In genomic region chr19:34310494-34310981, GRCh38 we compare ENCODE assay signal across 8 cellular contexts. TPM values are rescaled to one million over a fixed set of nuclear protein-coding genes. Genes with fewer than 3 reads are reported as not detected.
DNase-seq lines count a peak whose midpoint lies in the region; ATAC-seq and TF ChIP-seq lines count a peak whose summit lies in the region.

No MANE protein-coding gene starts in this region.

- H2BK5ac ChIP-seq in trophoblast cell (ENCODE audit: low read depth, low read length, poor library complexity) = no peak overlapping the region

- peak overlapping the region in 3 of 5 experiments; percentile 19 to 52 (median 20) for H3K27ac Mint-ChIP-seq in brain

- no peak overlapping the region for H3K23ac ChIP-seq in trophoblast cell (ENCODE audit: low read length)

- H2BK12ac ChIP-seq in trophoblast cell (ENCODE audit: low read length) = no peak overlapping the region

- TF ChIP-seq CTCF in brain (conservative IDR thresholded peaks at IDR 0.05) = no peak

- H3K79me2 ChIP-seq in trophoblast cell (ENCODE audit: control insufficient read depth, insufficient read depth, low read length, poor library complexity) = no peaks in the 10 kb centered on the region

- no CpG with 5 or more reads among the region's 6 CpGs for WGBS in trophoblast cell (ENCODE audit: extremely low coverage, insufficient coverage, insufficient read length)

- no peak overlapping the region for H3K27ac ChIP-seq in trophoblast cell (ENCODE audit: low read depth, low read length)

- H3K4me1 Mint-ChIP-seq in brain = peaks cover 49% of the 10 kb centered on the region

- DNase-seq in DMS53 treated with DMSO at 0.1 percent for 48 hours (lab: John Stamatoyannopoulos, UW; ENCODE audit: unreplicated experiment) (peak; percentile 75), NCI-H146 (lab: John Stamatoyannopoulos, UW) (peak; percentile 86), trophoblast cell (no peak), HPDE6-E6E7 (ENCODE audit: extremely low spot score) (no peak), RKO (ENCODE audit: low spot score) (no peak), T-helper 9 cell (no peak)

- H3K27me3 ChIP-seq in trophoblast cell (ENCODE audit: insufficient read depth, low read length) = no peaks in the 10 kb centered on the region

- peak overlapping the region; percentile 17 for H3K18ac ChIP-seq in trophoblast cell (ENCODE audit: low read length)

- no peak overlapping the region for H2AFZ ChIP-seq in trophoblast cell (ENCODE audit: insufficient read depth, low read length, poor library complexity)

- no peak overlapping the region for H4K91ac ChIP-seq in trophoblast cell (ENCODE audit: low read depth, low read length)

- H3K9me3 Mint-ChIP-seq in brain = no peaks in the 10 kb centered on the region

- no peaks in the 10 kb centered on the region for H3K79me1 ChIP-seq in trophoblast cell (ENCODE audit: low read length)

- peaks cover 0 to 2% of the 10 kb centered on the region in 2 experiments for H3K4me1 ChIP-seq in trophoblast cell (ENCODE audit: control insufficient read depth in 1 of 2, insufficient read depth in 2 of 2, low read length in 2 of 2)

- no peak overlapping the region for H3K4me3 Mint-ChIP-seq in brain

- no peaks in the 10 kb centered on the region for H3K9me3 ChIP-seq in trophoblast cell (ENCODE audit: insufficient read depth, low read depth, low read length)

- peaks cover 4 to 10% of the 10 kb centered on the region in 2 experiments for H3K36me3 ChIP-seq in trophoblast cell (ENCODE audit: control insufficient read depth in 1 of 2, insufficient read depth in 2 of 2, low read length in 2 of 2)

- H3K36me3 Mint-ChIP-seq in brain = peaks cover 21% of the 10 kb centered on the region

- no peak overlapping the region for H3K4ac ChIP-seq in trophoblast cell (ENCODE audit: low read depth, low read length)

- H3K14ac ChIP-seq in trophoblast cell (ENCODE audit: low read length) = no peak overlapping the region

- H4K8ac ChIP-seq in trophoblast cell (ENCODE audit: low read depth, low read length) = no peak overlapping the region

- H3K4me2 ChIP-seq in trophoblast cell (ENCODE audit: low read length) = no peak overlapping the region

- no peak overlapping the region for H3K9ac ChIP-seq in trophoblast cell (ENCODE audit: low read length)

- no peak for ATAC-seq in GM21737 (IDR thresholded peaks at IDR 0.05; ENCODE audit: unreplicated experiment)

- no peaks in the 10 kb centered on the region for H3K27me3 Mint-ChIP-seq in brain

- H2BK120ac ChIP-seq in trophoblast cell (ENCODE audit: insufficient read depth, low read length, poor library complexity) = no peak overlapping the region

- no peak overlapping the region for H3K4me3 ChIP-seq in trophoblast cell (ENCODE audit: low read depth, low read length)

- H2AK5ac ChIP-seq in trophoblast cell (ENCODE audit: low read length) = no peak overlapping the region

- no peak overlapping the region for H4K12ac ChIP-seq in trophoblast cell (ENCODE audit: low read depth, low read length)

RNA-seq across cellular contexts. Expression of gene GPI, which starts 54.5 kb away (rescaled TPM):
- polyA plus RNA-seq in brain (ENCODE audit: insufficient read depth, low read depth, low replicate concordance) = 326 TPM
- 83.4 and 84.5 TPM in 2 replicates for polyA plus RNA-seq in trophoblast cell (2013)

RNA-seq across cellular contexts. Expression of gene GARRE1, which starts 56.2 kb away (rescaled TPM):
- 11.7 TPM for polyA plus RNA-seq in brain (ENCODE audit: insufficient read depth, low read depth, low replicate concordance)
- polyA plus RNA-seq in trophoblast cell (2013) = 26.4 and 28.0 TPM in 2 replicates

Comparison
In these comparisons a context has a peak if more than half of its experiments do, and no peak if none do; other contexts are left out.
1. DNase-seq: peak in DMS53 treated with DMSO at 0.1 percent for 48 hours (single experiment) and NCI-H146 (single experiment); none in trophoblast cell (0 of 2), HPDE6-E6E7 (single experiment), RKO (single experiment) and T-helper 9 cell (single experiment).